1 cellular context compared by ENCODE assay signal in the genomic region with DNA sequence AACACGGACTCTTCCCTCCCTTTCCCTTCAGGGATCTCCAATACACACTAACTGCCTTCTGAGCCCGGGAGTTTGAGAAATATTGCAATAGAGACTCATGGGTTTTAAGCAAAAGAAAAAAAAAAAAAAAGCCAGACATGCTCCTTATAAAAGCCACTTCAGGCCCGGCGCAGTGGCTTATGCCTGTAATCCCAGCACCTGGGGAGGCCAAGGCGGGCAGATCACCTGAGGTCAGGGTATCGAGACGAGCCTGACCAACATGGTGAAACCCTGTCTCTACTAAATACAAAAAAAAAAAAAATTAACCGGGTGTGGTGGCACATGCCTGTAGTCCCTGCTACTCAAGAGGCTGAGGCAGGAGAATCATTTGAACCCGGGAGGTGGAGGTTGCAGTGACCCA.
TF ChIP-seq lines count a peak whose summit lies in the region.

No MANE protein-coding gene starts in this region.

TF ChIP-seq in WTC11, 78 proteins besides CTCF, POLR2A, EP300 and RAD21:
- TF ChIP-seq, protein P1, sequence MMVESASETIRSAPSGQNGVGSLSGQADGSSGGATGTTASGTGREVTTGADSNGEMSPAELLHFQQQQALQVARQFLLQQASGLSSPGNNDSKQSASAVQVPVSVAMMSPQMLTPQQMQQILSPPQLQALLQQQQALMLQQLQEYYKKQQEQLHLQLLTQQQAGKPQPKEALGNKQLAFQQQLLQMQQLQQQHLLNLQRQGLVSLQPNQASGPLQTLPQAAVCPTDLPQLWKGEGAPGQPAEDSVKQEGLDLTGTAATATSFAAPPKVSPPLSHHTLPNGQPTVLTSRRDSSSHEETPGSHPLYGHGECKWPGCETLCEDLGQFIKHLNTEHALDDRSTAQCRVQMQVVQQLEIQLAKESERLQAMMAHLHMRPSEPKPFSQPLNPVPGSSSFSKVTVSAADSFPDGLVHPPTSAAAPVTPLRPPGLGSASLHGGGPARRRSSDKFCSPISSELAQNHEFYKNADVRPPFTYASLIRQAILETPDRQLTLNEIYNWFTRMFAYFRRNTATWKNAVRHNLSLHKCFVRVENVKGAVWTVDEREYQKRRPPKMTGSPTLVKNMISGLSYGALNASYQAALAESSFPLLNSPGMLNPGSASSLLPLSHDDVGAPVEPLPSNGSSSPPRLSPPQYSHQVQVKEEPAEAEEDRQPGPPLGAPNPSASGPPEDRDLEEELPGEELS (CRISPR knock-in tag; IDR thresholded peaks at IDR 0.05) = no peak
- TF ChIP-seq, protein P2, sequence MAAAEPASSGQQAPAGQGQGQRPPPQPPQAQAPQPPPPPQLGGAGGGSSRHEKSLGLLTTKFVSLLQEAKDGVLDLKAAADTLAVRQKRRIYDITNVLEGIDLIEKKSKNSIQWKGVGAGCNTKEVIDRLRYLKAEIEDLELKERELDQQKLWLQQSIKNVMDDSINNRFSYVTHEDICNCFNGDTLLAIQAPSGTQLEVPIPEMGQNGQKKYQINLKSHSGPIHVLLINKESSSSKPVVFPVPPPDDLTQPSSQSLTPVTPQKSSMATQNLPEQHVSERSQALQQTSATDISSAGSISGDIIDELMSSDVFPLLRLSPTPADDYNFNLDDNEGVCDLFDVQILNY (CRISPR knock-in tag; IDR thresholded peaks at IDR 0.05) = no peak
- no peak for TF ChIP-seq NR1H2 (CRISPR knock-in tag; IDR thresholded peaks at IDR 0.05)
- no peak for TF ChIP-seq RELA (CRISPR knock-in tag; IDR thresholded peaks at IDR 0.05; ENCODE audit: borderline replicate concordance)
- TF ChIP-seq KAT7 (CRISPR knock-in tag; IDR thresholded peaks at IDR 0.05; ENCODE audit: borderline replicate concordance) = no peak
- TF ChIP-seq, protein P3, sequence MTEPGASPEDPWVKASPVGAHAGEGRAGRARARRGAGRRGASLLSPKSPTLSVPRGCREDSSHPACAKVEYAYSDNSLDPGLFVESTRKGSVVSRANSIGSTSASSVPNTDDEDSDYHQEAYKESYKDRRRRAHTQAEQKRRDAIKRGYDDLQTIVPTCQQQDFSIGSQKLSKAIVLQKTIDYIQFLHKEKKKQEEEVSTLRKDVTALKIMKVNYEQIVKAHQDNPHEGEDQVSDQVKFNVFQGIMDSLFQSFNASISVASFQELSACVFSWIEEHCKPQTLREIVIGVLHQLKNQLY (CRISPR knock-in tag; IDR thresholded peaks at IDR 0.05) = no peak
- TF ChIP-seq NFATC4 (CRISPR knock-in tag; IDR thresholded peaks at IDR 0.05) = no peak
- no peak for TF ChIP-seq JUN (CRISPR knock-in tag; IDR thresholded peaks at IDR 0.05)
- TF ChIP-seq, protein P4, sequence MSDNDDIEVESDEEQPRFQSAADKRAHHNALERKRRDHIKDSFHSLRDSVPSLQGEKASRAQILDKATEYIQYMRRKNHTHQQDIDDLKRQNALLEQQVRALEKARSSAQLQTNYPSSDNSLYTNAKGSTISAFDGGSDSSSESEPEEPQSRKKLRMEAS (CRISPR knock-in tag; IDR thresholded peaks at IDR 0.05) = no peak
- no peak for TF ChIP-seq GRHL2 (CRISPR knock-in tag; IDR thresholded peaks at IDR 0.05; ENCODE audit: insufficient replicate concordance, severe bottlenecking)
- TF ChIP-seq TCF7 (CRISPR knock-in tag; IDR thresholded peaks at IDR 0.05; ENCODE audit: low read depth) = no peak
